ENCODE assay signal across 1 cellular context in genomic region chr9:125271081-125271480, GRCh38.
TF ChIP-seq lines count a peak whose summit lies in the region.

No MANE protein-coding gene starts in this region.

TF ChIP-seq in GM12878, 131 proteins besides CTCF, POLR2A, EP300 and RAD21:
- no peak for TF ChIP-seq NR2F1 (conservative IDR thresholded peaks at IDR 0.05)
- no peak for TF ChIP-seq POLR2AphosphoS5 (IDR thresholded peaks at IDR 0.05; ENCODE audit: low read length)
